Comparison of ENCODE assay signal across 17 cellular contexts in the genomic region with DNA sequence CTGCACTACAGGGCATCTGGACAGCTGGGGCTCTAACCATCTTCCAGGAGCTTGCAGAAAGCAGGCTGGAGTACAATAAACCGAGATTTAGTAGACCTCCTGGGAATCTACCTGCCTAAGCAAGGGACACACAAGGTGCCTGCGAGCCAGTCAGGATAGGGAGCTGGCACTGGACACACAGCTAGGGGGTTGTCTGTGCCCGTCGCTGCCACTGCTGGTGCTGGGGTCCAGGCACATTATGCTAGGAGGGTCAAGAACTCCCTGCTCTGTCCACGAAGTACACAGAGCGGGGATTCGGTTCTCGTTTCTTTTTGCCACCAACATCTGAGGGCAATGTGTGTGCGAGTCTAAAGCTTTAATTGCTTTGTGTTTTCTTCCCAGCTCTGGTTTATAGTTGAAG. TPM values are rescaled to one million over a fixed set of nuclear protein-coding genes. Genes with fewer than 3 reads are reported as not detected.
DNase-seq lines count a peak whose midpoint lies in the region; FAIRE-seq and TF ChIP-seq lines count a peak whose summit lies in the region.
"Had no signal": no experiment of that assay in that cellular context is flagged by ENCODE, and none has a peak within 500 bp of the region (broad histone marks: within the 10 kb centered on the region; RNA-seq: fewer than 3 reads in every experiment).

No MANE protein-coding gene starts in this region.

- 87 to 94% methylated on average over 9 of the region's 9 CpGs for WGBS in sigmoid colon, 2 donors

- peaks cover 52% of the 10 kb centered on the region for H3K36me3 ChIP-seq in astrocyte (ENCODE audit: insufficient read depth, low read length)
- peaks cover 32 to 73% (median 54%) of the 10 kb centered on the region in 4 donors for H3K36me3 ChIP-seq in sigmoid colon

- H3K36me3 Mint-ChIP-seq in T-helper 1 cell treated with Interleukin-12 subunit alpha and Interleukin-12 subunit beta and Interleukin-4 antibody, amounts not matched to agents 30 μg/mL and 1 μg/mL, for 36 hours (ENCODE audit: low read depth): peaks cover 29% of the 10 kb centered on the region
- peaks cover 23% of the 10 kb centered on the region for H3K36me3 Mint-ChIP-seq in astrocyte (ENCODE audit: low read depth, unreplicated experiment)

- no peak overlapping the region for H3K9ac ChIP-seq in astrocyte (ENCODE audit: low read length)

- H4K20me1 ChIP-seq in astrocyte (ENCODE audit: insufficient read depth, low read length): peaks cover 73% of the 10 kb centered on the region

- TF ChIP-seq CTCF in astrocyte (IDR thresholded peaks at IDR 0.05; ENCODE audit: insufficient read depth, low read depth, low read length) (no peak), sigmoid colon (IDR thresholded peaks at IDR 0.05) (no peak)

- no peaks in the 10 kb centered on the region for H3K9me3 ChIP-seq in astrocyte (ENCODE audit: insufficient read depth, low read depth, low read length)
- H3K9me3 ChIP-seq in sigmoid colon: no peaks in the 10 kb centered on the region
- H3K9me3 ChIP-seq: tibial nerve had no signal

- H3K27me3 ChIP-seq in astrocyte (ENCODE audit: insufficient read depth, low read length) (no peaks in the 10 kb centered on the region), sigmoid colon (no peaks in the 10 kb centered on the region)
- H3K27me3 ChIP-seq: brain microvascular endothelial cell, tibial nerve had no signal

- H3K27ac ChIP-seq in astrocyte (ENCODE audit: low read depth, low read length) (no peak overlapping the region), sigmoid colon (no peak overlapping the region)
- H3K27ac ChIP-seq: 22Rv1, brain microvascular endothelial cell, tibial nerve had no signal

- H2AFZ ChIP-seq in astrocyte (ENCODE audit: low read depth, low read length): no peak overlapping the region

- H3K4me3 ChIP-seq in astrocyte (ENCODE audit: insufficient read depth, low read depth, low read length) (no peak overlapping the region), sigmoid colon (no peak overlapping the region)
- H3K4me3 ChIP-seq: tibial nerve had no signal

- intact Hi-C loops in sigmoid colon (cut with DNase I): no loop called here

- no peak overlapping the region for H3K4me2 ChIP-seq in astrocyte (ENCODE audit: low read length)

- TF ChIP-seq EP300 in sigmoid colon (IDR thresholded peaks at IDR 0.05): no peak

- H3K79me2 ChIP-seq in astrocyte (ENCODE audit: insufficient read depth, low read length): peaks cover 63% of the 10 kb centered on the region

- TF ChIP-seq POLR2A in sigmoid colon (IDR thresholded peaks at IDR 0.05): no peak

- peak overlapping the region; percentile 16 for H3K4me3 Mint-ChIP-seq in T-helper 1 cell treated with Interleukin-12 subunit alpha and Interleukin-12 subunit beta and Interleukin-4 antibody, amounts not matched to agents 30 μg/mL and 1 μg/mL, for 36 hours
- peak overlapping the region; percentile 99 for H3K4me3 Mint-ChIP-seq in astrocyte (ENCODE audit: unreplicated experiment)

- H3K4me1 ChIP-seq in astrocyte (ENCODE audit: insufficient read depth, low read length) (peaks cover 22% of the 10 kb centered on the region), sigmoid colon (peaks cover 0 to 27% (median 23%) of the 10 kb centered on the region in 4 donors)

- no peaks in the 10 kb centered on the region for H3K9me3 Mint-ChIP-seq in T-helper 1 cell treated with Interleukin-12 subunit alpha and Interleukin-12 subunit beta and Interleukin-4 antibody, amounts not matched to agents 30 μg/mL and 1 μg/mL, for 36 hours
- H3K9me3 Mint-ChIP-seq in astrocyte (ENCODE audit: unreplicated experiment): no peaks in the 10 kb centered on the region

- FAIRE-seq in astrocyte (lab: Jason Lieb, UNC): no peak

- no peaks in the 10 kb centered on the region for H3K27me3 Mint-ChIP-seq in T-helper 1 cell treated with Interleukin-12 subunit alpha and Interleukin-12 subunit beta and Interleukin-4 antibody, amounts not matched to agents 30 μg/mL and 1 μg/mL, for 36 hours (ENCODE audit: low read depth)
- H3K27me3 Mint-ChIP-seq in astrocyte (ENCODE audit: low read depth, unreplicated experiment): no peaks in the 10 kb centered on the region

- H3K27ac Mint-ChIP-seq in T-helper 1 cell treated with Interleukin-12 subunit alpha and Interleukin-12 subunit beta and Interleukin-4 antibody, amounts not matched to agents 30 μg/mL and 1 μg/mL, for 36 hours: no peak overlapping the region
- peak overlapping the region; percentile 87 for H3K27ac Mint-ChIP-seq in astrocyte (ENCODE audit: unreplicated experiment)

- peaks cover 19% of the 10 kb centered on the region for H3K4me1 Mint-ChIP-seq in T-helper 1 cell treated with Interleukin-12 subunit alpha and Interleukin-12 subunit beta and Interleukin-4 antibody, amounts not matched to agents 30 μg/mL and 1 μg/mL, for 36 hours (ENCODE audit: low read depth)
- H3K4me1 Mint-ChIP-seq in astrocyte (ENCODE audit: low read depth, unreplicated experiment): peaks cover 42% of the 10 kb centered on the region

- DNase-seq in T-helper 1 cell: no peak
- no peak for DNase-seq in astrocyte (ENCODE audit: low read depth)
- DNase-seq in sigmoid colon: peak; percentile 41
- no peak for DNase-seq in NCI-H510A (lab: John Stamatoyannopoulos, UW)
- DNase-seq in NCI-H526 treated with DMSO at 0.1 percent for 48 hours (lab: John Stamatoyannopoulos, UW): no peak
- DNase-seq: activated gamma-delta T cell, brain microvascular endothelial cell, dermis blood vessel endothelial cell, MV-4-11, NCI-H2081 treated with DMSO at 0.1 percent for 48 hours, NCI-H526 had no signal

RNA-seq across cellular contexts. Expression of a gene that starts 4.2 kb away (rescaled TPM):
- total RNA-seq in astrocyte: 157 TPM in 2 replicates
- total RNA-seq in sigmoid colon: 100 to 1,000 TPM in 1 of 4 donors, 10 to 100 TPM in 3; 73.7 to 103 (median 86.8) TPM
- polyA plus RNA-seq in sigmoid colon: 10 to 100 TPM; 39.6 to 69.1 (median 47.9) TPM

RNA-seq across cellular contexts. Expression of a gene that starts 4.5 kb away (rescaled TPM):
- total RNA-seq in astrocyte (73.2 and 81.6 TPM in 2 replicates), sigmoid colon (10 to 100 TPM; 22.8 to 29.6 (median 23.8) TPM)
- polyA plus RNA-seq in sigmoid colon: 10 to 100 TPM; 33.8 to 48.1 (median 39.0) TPM

RNA-seq across cellular contexts. Expression of a gene that starts 18.9 kb away (rescaled TPM):
- not detected in 2 replicates for total RNA-seq in astrocyte
- not detected for total RNA-seq in sigmoid colon
- polyA plus RNA-seq in sigmoid colon: not detected
- total RNA-seq: activated CD8-positive, alpha-beta memory T cell treated with anti-CD3 and anti-CD28 coated beads for 36 hours; dermis blood vessel endothelial cell; tibial nerve had no signal
- polyA plus RNA-seq: BJ, esophagus had no signal

RNA-seq across cellular contexts. Expression of a gene that starts 24.4 kb away (rescaled TPM):
- total RNA-seq in astrocyte (10.9 and 12.0 TPM in 2 replicates), sigmoid colon (10 to 100 TPM in 3 of 4 donors, 1 to 10 TPM in 1; 6.4 to 12.5 (median 11.5) TPM)
- 10 to 100 TPM in 2 of 3 donors, 1 to 10 TPM in 1; 9.6 to 21.0 (median 12.5) TPM for polyA plus RNA-seq in sigmoid colon

RNA-seq across cellular contexts. Expression of a gene that starts 25.0 kb away (rescaled TPM):
- total RNA-seq in astrocyte: 131 and 137 TPM in 2 replicates
- total RNA-seq in sigmoid colon: 100 to 1,000 TPM in 2 of 4 donors, 10 to 100 TPM in 2; 86.2 to 118 (median 99.3) TPM
- polyA plus RNA-seq in sigmoid colon: 100 to 1,000 TPM; 111 to 180 (median 138) TPM
